Comparison of ENCODE assay signal across 1 cellular context in the genomic region with DNA sequence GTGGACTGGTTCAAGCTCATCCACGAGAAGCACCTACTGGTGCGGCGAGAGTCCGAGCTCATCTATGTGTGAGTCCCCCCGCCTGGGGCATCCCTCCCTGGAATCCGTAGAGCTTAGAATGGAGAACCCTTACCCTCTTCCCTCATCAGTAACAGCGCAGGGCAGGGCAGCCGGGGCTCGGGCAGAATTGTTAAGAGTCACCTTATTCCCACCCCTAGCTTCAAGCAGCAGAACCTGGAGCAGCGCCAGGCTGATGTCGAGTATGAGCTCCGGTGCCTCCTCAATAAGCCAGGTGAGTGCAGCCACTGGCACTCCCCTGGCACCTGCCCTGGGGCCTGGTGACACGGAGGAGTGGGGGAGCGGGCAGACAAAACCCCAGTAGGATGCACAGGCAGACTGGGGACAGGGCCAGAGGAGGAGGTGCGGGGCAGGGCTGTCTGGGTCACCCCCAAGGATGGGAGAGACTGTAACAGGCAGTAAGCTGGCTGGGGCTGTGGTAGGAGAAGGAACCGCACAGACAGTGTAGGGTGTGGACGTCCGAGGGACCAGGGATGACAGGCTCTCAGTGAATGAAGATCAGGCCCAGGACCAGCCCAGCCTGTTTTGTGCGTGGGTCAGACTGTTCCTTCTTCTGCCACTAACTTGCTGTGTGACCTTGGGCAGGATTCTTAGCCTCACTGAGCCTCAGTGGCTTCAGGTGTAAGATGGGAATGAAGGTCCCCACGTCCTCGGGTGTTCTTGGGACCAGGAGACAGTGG.
TF ChIP-seq lines count a peak whose summit lies in the region.

No MANE protein-coding gene starts in this region.

TF ChIP-seq in HCT116, 20 proteins besides CTCF, POLR2A, EP300 and RAD21:
- TF ChIP-seq CBX3 (IDR thresholded peaks at IDR 0.05; ENCODE audit: low read depth), result no peak
- no peak for TF ChIP-seq EGR1 (IDR thresholded peaks at IDR 0.05; ENCODE audit: low read depth)
- TF ChIP-seq, protein P1, sequence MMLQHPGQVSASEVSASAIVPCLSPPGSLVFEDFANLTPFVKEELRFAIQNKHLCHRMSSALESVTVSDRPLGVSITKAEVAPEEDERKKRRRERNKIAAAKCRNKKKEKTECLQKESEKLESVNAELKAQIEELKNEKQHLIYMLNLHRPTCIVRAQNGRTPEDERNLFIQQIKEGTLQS (IDR thresholded peaks at IDR 0.05), result no peak
- TF ChIP-seq EZH2phosphoT487 (IDR thresholded peaks at IDR 0.05; ENCODE audit: borderline replicate concordance), result no peak
- no peak for TF ChIP-seq SIN3A (IDR thresholded peaks at IDR 0.05; ENCODE audit: low read depth)
